Comparison of ENCODE assay signal across 1 cellular context in genomic region chr18:22933206-22933957, GRCh38.
A peak's percentile ranks its signal among the peaks of the same experiment; 100 is the strongest.
TF ChIP-seq lines count a peak whose summit lies in the region.

Gene RBBP8 (plus strand): TSS chr18:22933328. CDS start chr18:22936852, 3,524 bp downstream.

TF ChIP-seq in HepG2, 621 proteins besides CTCF, POLR2A, EP300 and RAD21 (continued from another document and continues in another):
- TF ChIP-seq, protein P1, sequence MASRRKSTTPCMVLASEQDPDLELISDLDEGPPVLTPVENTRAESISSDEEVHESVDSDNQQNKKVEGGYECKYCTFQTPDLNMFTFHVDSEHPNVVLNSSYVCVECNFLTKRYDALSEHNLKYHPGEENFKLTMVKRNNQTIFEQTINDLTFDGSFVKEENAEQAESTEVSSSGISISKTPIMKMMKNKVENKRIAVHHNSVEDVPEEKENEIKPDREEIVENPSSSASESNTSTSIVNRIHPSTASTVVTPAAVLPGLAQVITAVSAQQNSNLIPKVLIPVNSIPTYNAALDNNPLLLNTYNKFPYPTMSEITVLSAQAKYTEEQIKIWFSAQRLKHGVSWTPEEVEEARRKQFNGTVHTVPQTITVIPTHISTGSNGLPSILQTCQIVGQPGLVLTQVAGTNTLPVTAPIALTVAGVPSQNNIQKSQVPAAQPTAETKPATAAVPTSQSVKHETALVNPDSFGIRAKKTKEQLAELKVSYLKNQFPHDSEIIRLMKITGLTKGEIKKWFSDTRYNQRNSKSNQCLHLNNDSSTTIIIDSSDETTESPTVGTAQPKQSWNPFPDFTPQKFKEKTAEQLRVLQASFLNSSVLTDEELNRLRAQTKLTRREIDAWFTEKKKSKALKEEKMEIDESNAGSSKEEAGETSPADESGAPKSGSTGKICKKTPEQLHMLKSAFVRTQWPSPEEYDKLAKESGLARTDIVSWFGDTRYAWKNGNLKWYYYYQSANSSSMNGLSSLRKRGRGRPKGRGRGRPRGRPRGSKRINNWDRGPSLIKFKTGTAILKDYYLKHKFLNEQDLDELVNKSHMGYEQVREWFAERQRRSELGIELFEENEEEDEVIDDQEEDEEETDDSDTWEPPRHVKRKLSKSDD (CRISPR knock-in tag; IDR thresholded peaks at IDR 0.05; ENCODE audit: low read depth): no peak
- TF ChIP-seq NFYB (CRISPR knock-in tag; IDR thresholded peaks at IDR 0.05) (no peak), SRSF9 (IDR thresholded peaks at IDR 0.05; ENCODE audit: borderline replicate concordance, insufficient read depth, low read depth, low read length, poor library complexity, severe bottlenecking) (no peak), MIXL1 (CRISPR knock-in tag; IDR thresholded peaks at IDR 0.05) (0 out of 2 replicates have a peak, but pooled peaks have one; percentile 10), HMG20B (CRISPR knock-in tag; conservative IDR thresholded peaks at IDR 0.05) (no peak), BCL6 (CRISPR knock-in tag; IDR thresholded peaks at IDR 0.05) (peak; percentile 38; the same call in 1 of the 2 replicates), RBFOX2 (IDR thresholded peaks at IDR 0.05; ENCODE audit: low read depth, low read length) (peak; percentile 91), REXO4 (CRISPR knock-in tag; IDR thresholded peaks at IDR 0.05; ENCODE audit: borderline replicate concordance) (no peak), KDM6A (CRISPR knock-in tag; IDR thresholded peaks at IDR 0.05; ENCODE audit: low read depth) (no peak), IRF2 (CRISPR knock-in tag; IDR thresholded peaks at IDR 0.05) (no peak), NR3C1 (CRISPR knock-in tag; IDR thresholded peaks at IDR 0.05) (no peak), AKNA (CRISPR knock-in tag; IDR thresholded peaks at IDR 0.05; ENCODE audit: borderline replicate concordance) (no peak), ZNF512B (CRISPR knock-in tag; IDR thresholded peaks at IDR 0.05; ENCODE audit: borderline replicate concordance) (no peak), ZBTB26 (CRISPR knock-in tag; IDR thresholded peaks at IDR 0.05; ENCODE audit: borderline replicate concordance) (0 out of 2 replicates have a peak, but pooled peaks have one; percentile 28), ZFP90 (CRISPR knock-in tag; IDR thresholded peaks at IDR 0.05; ENCODE audit: borderline replicate concordance) (no peak), NR0B2 (CRISPR knock-in tag; IDR thresholded peaks at IDR 0.05) (peak; percentile 80; the same call in 1 of the 2 replicates), SCMH1 (CRISPR knock-in tag; IDR thresholded peaks at IDR 0.05; ENCODE audit: borderline replicate concordance) (no peak), ZNF556 (CRISPR knock-in tag; IDR thresholded peaks at IDR 0.05; ENCODE audit: borderline replicate concordance) (0 out of 2 replicates have a peak, but pooled peaks have one; percentile 33), ZBTB33 (CRISPR knock-in tag; IDR thresholded peaks at IDR 0.05) (no peak), EZH2 (conservative IDR thresholded peaks at IDR 0.05; ENCODE audit: low read depth, low read length) (no peak), ZNF703 (CRISPR knock-in tag; IDR thresholded peaks at IDR 0.05; ENCODE audit: borderline replicate concordance) (peak; percentile 31; the same call in 1 of the 2 replicates), HCFC1 (IDR thresholded peaks at IDR 0.05; ENCODE audit: low read depth, low read length) (no peak), NR1H2 (CRISPR knock-in tag; IDR thresholded peaks at IDR 0.05; ENCODE audit: borderline replicate concordance, low read depth) (no peak), NFATC3 (CRISPR knock-in tag; IDR thresholded peaks at IDR 0.05) (no peak), ZNF138 (CRISPR knock-in tag; IDR thresholded peaks at IDR 0.05; ENCODE audit: low read depth) (no peak), ZNF546 (CRISPR knock-in tag; conservative IDR thresholded peaks at IDR 0.05) (no peak), ZFP36L2 (CRISPR knock-in tag; IDR thresholded peaks at IDR 0.05) (no peak), PRMT3 (CRISPR knock-in tag; IDR thresholded peaks at IDR 0.05; ENCODE audit: borderline replicate concordance, low read depth) (no peak), ZNF280B (CRISPR knock-in tag; IDR thresholded peaks at IDR 0.05; ENCODE audit: borderline replicate concordance) (0 out of 2 replicates have a peak, but pooled peaks have one; percentile 58), ZNF549 (CRISPR knock-in tag; IDR thresholded peaks at IDR 0.05) (no peak), ZNF24 (IDR thresholded peaks at IDR 0.05) (no peak), PAX8 (CRISPR knock-in tag; IDR thresholded peaks at IDR 0.05; ENCODE audit: borderline replicate concordance) (no peak), HES4 (CRISPR knock-in tag; IDR thresholded peaks at IDR 0.05; ENCODE audit: borderline replicate concordance) (peak; percentile 94; the same call in 1 of the 2 replicates), HMGXB4 (CRISPR knock-in tag; IDR thresholded peaks at IDR 0.05; ENCODE audit: borderline replicate concordance in 1 of 2, low read depth in 1 of 2) (peak; percentile 48 to 70), FOXO1 (CRISPR knock-in tag; IDR thresholded peaks at IDR 0.05) (peak; percentile 22; the same call in 1 of the 2 replicates)
- TF ChIP-seq, protein P2, sequence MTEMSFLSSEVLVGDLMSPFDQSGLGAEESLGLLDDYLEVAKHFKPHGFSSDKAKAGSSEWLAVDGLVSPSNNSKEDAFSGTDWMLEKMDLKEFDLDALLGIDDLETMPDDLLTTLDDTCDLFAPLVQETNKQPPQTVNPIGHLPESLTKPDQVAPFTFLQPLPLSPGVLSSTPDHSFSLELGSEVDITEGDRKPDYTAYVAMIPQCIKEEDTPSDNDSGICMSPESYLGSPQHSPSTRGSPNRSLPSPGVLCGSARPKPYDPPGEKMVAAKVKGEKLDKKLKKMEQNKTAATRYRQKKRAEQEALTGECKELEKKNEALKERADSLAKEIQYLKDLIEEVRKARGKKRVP (CRISPR knock-in tag; IDR thresholded peaks at IDR 0.05): peak in 1 of 2 experiments; percentile 76; a peak in 2 of 4 replicates
- TF ChIP-seq, protein P3, sequence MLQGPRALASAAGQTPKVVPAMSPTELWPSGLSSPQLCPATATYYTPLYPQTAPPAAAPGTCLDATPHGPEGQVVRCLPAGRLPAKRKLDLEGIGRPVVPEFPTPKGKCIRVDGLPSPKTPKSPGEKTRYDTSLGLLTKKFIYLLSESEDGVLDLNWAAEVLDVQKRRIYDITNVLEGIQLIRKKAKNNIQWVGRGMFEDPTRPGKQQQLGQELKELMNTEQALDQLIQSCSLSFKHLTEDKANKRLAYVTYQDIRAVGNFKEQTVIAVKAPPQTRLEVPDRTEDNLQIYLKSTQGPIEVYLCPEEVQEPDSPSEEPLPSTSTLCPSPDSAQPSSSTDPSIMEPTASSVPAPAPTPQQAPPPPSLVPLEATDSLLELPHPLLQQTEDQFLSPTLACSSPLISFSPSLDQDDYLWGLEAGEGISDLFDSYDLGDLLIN (CRISPR knock-in tag; IDR thresholded peaks at IDR 0.05; ENCODE audit: borderline replicate concordance): peak; percentile 30; the same call in 1 of the 2 replicates
